37 cellular contexts compared by ENCODE assay signal in the genomic region with DNA sequence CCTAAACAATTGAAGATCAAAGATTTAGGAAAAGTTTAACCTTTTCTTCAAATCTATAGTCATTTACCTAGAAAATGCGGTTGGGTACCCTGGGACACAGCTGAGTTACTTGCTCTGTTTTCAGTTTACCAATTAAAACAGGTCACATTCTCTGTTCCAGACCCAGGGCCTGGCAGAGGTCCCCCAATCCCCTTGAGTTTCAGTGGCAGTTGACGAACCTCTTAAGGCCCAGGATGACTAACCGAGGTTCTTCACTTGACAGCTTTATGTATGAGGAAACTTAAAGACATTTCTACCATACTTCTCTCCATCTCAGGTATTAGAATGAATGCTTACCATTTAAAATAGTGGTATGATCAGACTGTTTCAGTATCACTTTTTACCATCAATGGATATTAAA. TPM values are rescaled to one million over a fixed set of nuclear protein-coding genes. Genes with fewer than 3 reads are reported as not detected.
DNase-seq lines count a peak whose midpoint lies in the region; ATAC-seq and TF ChIP-seq lines count a peak whose summit lies in the region.
"Had no signal": no experiment of that assay in that cellular context is flagged by ENCODE, and none has a peak within 500 bp of the region (broad histone marks: within the 10 kb centered on the region; RNA-seq: fewer than 3 reads in every experiment).

No MANE protein-coding gene starts in this region.

- H3K4me3 ChIP-seq in GM12865 (ENCODE audit: low read depth, low read length) (no peak overlapping the region), left lung (no peak overlapping the region), dorsolateral prefrontal cortex (no peak overlapping the region)
- H3K4me3 ChIP-seq: A549, adrenal gland, MG63, sigmoid colon, stomach had no signal

- peak overlapping the region in 1 of 2 donors; percentile 28 for H3K27ac ChIP-seq in left lung
- no peak overlapping the region for H3K27ac ChIP-seq in dorsolateral prefrontal cortex
- H3K27ac ChIP-seq: A549, adrenal gland, foreskin keratinocyte, HL-60, KMS-11, sigmoid colon, stomach had no signal

- no peaks in the 10 kb centered on the region for H3K27me3 Mint-ChIP-seq in activated CD8-positive, alpha-beta T cell treated with anti-CD3 and anti-CD28 coated beads for 36 hours
- H3K27me3 Mint-ChIP-seq in activated CD8-positive, alpha-beta T cell treated with anti-CD3 and anti-CD28 coated beads, Interleukin-2, amount 10 ng/mL, durations not matched to agents 7 days and 5 days (ENCODE audit: low read depth): no peaks in the 10 kb centered on the region
- H3K27me3 Mint-ChIP-seq: activated CD4-positive, alpha-beta T cell treated with anti-CD3 and anti-CD28 coated beads, Interleukin-2, amount 10 ng/mL, durations not matched to agents 7 days and 5 days; CD4-positive, alpha-beta T cell; dendritic cell treated with granulocyte-macrophage colony-stimulating factor and Interleukin-4, amounts not matched to agents 40 ng/mL and 50 ng/mL, for 4 days had no signal

- DNase-seq in activated CD8-positive, alpha-beta T cell treated with anti-CD3 and anti-CD28 coated beads for 36 hours: peak; percentile 27
- DNase-seq in activated CD8-positive, alpha-beta T cell treated with anti-CD3 and anti-CD28 coated beads, Interleukin-2, amount 10 ng/mL, durations not matched to agents 7 days and 5 days: no peak
- peak; percentile 63 for DNase-seq in GM12865 (ENCODE audit: low read depth)
- no peak for DNase-seq in left lung
- no peak for DNase-seq in dorsolateral prefrontal cortex
- DNase-seq in NCI-H2107 (lab: John Stamatoyannopoulos, UW): no peak
- DNase-seq: activated CD4-positive, alpha-beta T cell treated with anti-CD3 and anti-CD28 coated beads, Interleukin-2, amount 10 ng/mL, durations not matched to agents 7 days and 5 days; activated gamma-delta T cell; adrenal gland; AML-193; CD4-positive, alpha-beta T cell; central memory CD4-positive, alpha-beta T cell; foreskin keratinocyte; H7; head of caudate nucleus; mesenchymal stem cell; MG63; NCI-H1105; NCI-H187; NCI-H2171; NCI-H510A; nephron progenitor cell; sigmoid colon; stomach; T-helper 9 cell had no signal

- H3K27ac Mint-ChIP-seq in activated CD8-positive, alpha-beta T cell treated with anti-CD3 and anti-CD28 coated beads for 36 hours: no peak overlapping the region
- H3K27ac Mint-ChIP-seq in activated CD8-positive, alpha-beta T cell treated with anti-CD3 and anti-CD28 coated beads, Interleukin-2, amount 10 ng/mL, durations not matched to agents 7 days and 5 days: no peak overlapping the region
- H3K27ac Mint-ChIP-seq: activated CD4-positive, alpha-beta T cell treated with anti-CD3 and anti-CD28 coated beads, Interleukin-2, amount 10 ng/mL, durations not matched to agents 7 days and 5 days; CD4-positive, alpha-beta T cell; dendritic cell treated with granulocyte-macrophage colony-stimulating factor and Interleukin-4, amounts not matched to agents 40 ng/mL and 50 ng/mL, for 4 days; nephron progenitor cell had no signal

- H3K36me3 Mint-ChIP-seq in activated CD8-positive, alpha-beta T cell treated with anti-CD3 and anti-CD28 coated beads for 36 hours (ENCODE audit: low read depth): peaks cover 9% of the 10 kb centered on the region
- H3K36me3 Mint-ChIP-seq in activated CD8-positive, alpha-beta T cell treated with anti-CD3 and anti-CD28 coated beads, Interleukin-2, amount 10 ng/mL, durations not matched to agents 7 days and 5 days (ENCODE audit: low read depth): peaks cover 7% of the 10 kb centered on the region

- peaks cover 0 to 35% of the 10 kb centered on the region in 2 donors for H3K36me3 ChIP-seq in left lung
- H3K36me3 ChIP-seq: adrenal gland, MG63 had no signal

- no peak overlapping the region for H3K4me3 Mint-ChIP-seq in activated CD8-positive, alpha-beta T cell treated with anti-CD3 and anti-CD28 coated beads for 36 hours
- no peak overlapping the region for H3K4me3 Mint-ChIP-seq in activated CD8-positive, alpha-beta T cell treated with anti-CD3 and anti-CD28 coated beads, Interleukin-2, amount 10 ng/mL, durations not matched to agents 7 days and 5 days
- H3K4me3 Mint-ChIP-seq: activated CD4-positive, alpha-beta T cell treated with anti-CD3 and anti-CD28 coated beads, Interleukin-2, amount 10 ng/mL, durations not matched to agents 7 days and 5 days; CD4-positive, alpha-beta T cell; dendritic cell treated with granulocyte-macrophage colony-stimulating factor and Interleukin-4, amounts not matched to agents 40 ng/mL and 50 ng/mL, for 4 days; nephron progenitor cell had no signal

- H3K9me3 ChIP-seq in left lung: no peaks in the 10 kb centered on the region
- H3K9me3 ChIP-seq: A549, adrenal gland, MG63, sigmoid colon, stomach had no signal

- intact Hi-C loops in activated CD8-positive, alpha-beta T cell treated with anti-CD3 and anti-CD28 coated beads for 36 hours (cut with micrococcal nuclease): no loop called here
- intact Hi-C loops in left lung (cut with DNase I): no loop called here
- intact Hi-C loops in dorsolateral prefrontal cortex (cut with DNase I): no loop called here

- no peaks in the 10 kb centered on the region for H3K9me3 Mint-ChIP-seq in activated CD8-positive, alpha-beta T cell treated with anti-CD3 and anti-CD28 coated beads for 36 hours
- no peaks in the 10 kb centered on the region for H3K9me3 Mint-ChIP-seq in activated CD8-positive, alpha-beta T cell treated with anti-CD3 and anti-CD28 coated beads, Interleukin-2, amount 10 ng/mL, durations not matched to agents 7 days and 5 days (ENCODE audit: insufficient read depth)
- H3K9me3 Mint-ChIP-seq: activated CD4-positive, alpha-beta T cell treated with anti-CD3 and anti-CD28 coated beads, Interleukin-2, amount 10 ng/mL, durations not matched to agents 7 days and 5 days; CD4-positive, alpha-beta T cell; dendritic cell treated with granulocyte-macrophage colony-stimulating factor and Interleukin-4, amounts not matched to agents 40 ng/mL and 50 ng/mL, for 4 days; nephron progenitor cell had no signal

- CTCF ChIA-PET in activated CD8-positive, alpha-beta T cell treated with anti-CD3 and anti-CD28 coated beads for 36 hours (lab: Charles Lee): interaction anchor here (1.9 kb wide), 1 partner anchor 228 kb away, joined by 5 read pairs; no protein-coding TSS in a partner anchor
- CTCF ChIA-PET in activated CD8-positive, alpha-beta T cell treated with anti-CD3 and anti-CD28 coated beads, Interleukin-2, amount 10 ng/mL, durations not matched to agents 7 days and 5 days (lab: Charles Lee): no interaction called here

- TF ChIP-seq CTCF in activated CD8-positive, alpha-beta T cell treated with anti-CD3 and anti-CD28 coated beads for 36 hours (IDR thresholded peaks at IDR 0.05): no peak
- no peak for TF ChIP-seq CTCF in GM12865 (IDR thresholded peaks at IDR 0.05; ENCODE audit: insufficient read depth, low read depth, low read length, missing control alignments)
- no peak for TF ChIP-seq CTCF in left lung (IDR thresholded peaks at IDR 0.05)
- no peak for TF ChIP-seq CTCF in dorsolateral prefrontal cortex (IDR thresholded peaks at IDR 0.05 in 54 of 56, conservative IDR thresholded peaks at IDR 0.05 in 2 of 56; ENCODE audit: low read depth in 1 of 56, partially characterized antibody in 56 of 56)

- peaks cover 3% of the 10 kb centered on the region for H3K4me1 Mint-ChIP-seq in activated CD8-positive, alpha-beta T cell treated with anti-CD3 and anti-CD28 coated beads for 36 hours (ENCODE audit: low read depth)
- no peaks in the 10 kb centered on the region for H3K4me1 Mint-ChIP-seq in activated CD8-positive, alpha-beta T cell treated with anti-CD3 and anti-CD28 coated beads, Interleukin-2, amount 10 ng/mL, durations not matched to agents 7 days and 5 days (ENCODE audit: low read depth)
- H3K4me1 Mint-ChIP-seq: activated CD4-positive, alpha-beta T cell treated with anti-CD3 and anti-CD28 coated beads, Interleukin-2, amount 10 ng/mL, durations not matched to agents 7 days and 5 days; nephron progenitor cell had no signal

- POLR2A ChIA-PET in activated CD8-positive, alpha-beta T cell treated with anti-CD3 and anti-CD28 coated beads for 36 hours (lab: Charles Lee): no interaction called here
- POLR2A ChIA-PET in activated CD8-positive, alpha-beta T cell treated with anti-CD3 and anti-CD28 coated beads, Interleukin-2, amount 10 ng/mL, durations not matched to agents 7 days and 5 days (lab: Charles Lee): no interaction called here

- H3K4me1 ChIP-seq in left lung: no peaks in the 10 kb centered on the region
- H3K4me1 ChIP-seq: A549, adrenal gland, foreskin keratinocyte, sigmoid colon, stomach had no signal

- H3K27me3 ChIP-seq in left lung: no peaks in the 10 kb centered on the region
- H3K27me3 ChIP-seq in dorsolateral prefrontal cortex: no peaks in the 10 kb centered on the region
- H3K27me3 ChIP-seq: adrenal gland, foreskin keratinocyte, MG63, sigmoid colon, stomach had no signal

- ATAC-seq in activated CD8-positive, alpha-beta T cell treated with anti-CD3 and anti-CD28 coated beads for 36 hours: peak; percentile 77
- no peak for ATAC-seq in activated CD8-positive, alpha-beta T cell treated with anti-CD3 and anti-CD28 coated beads, Interleukin-2, amount 10 ng/mL, durations not matched to agents 7 days and 5 days
- peak; percentile 61 for ATAC-seq in GM21381 (IDR thresholded peaks at IDR 0.05; ENCODE audit: unreplicated experiment)
- peak; percentile 60 for ATAC-seq in left lung
- no peak for ATAC-seq in HG03520 (IDR thresholded peaks at IDR 0.05; ENCODE audit: unreplicated experiment)
- ATAC-seq: A549, esophagus mucosa, foreskin keratinocyte, left lobe of liver had no signal

RNA-seq across cellular contexts. Expression of a gene that starts 16.3 kb away (rescaled TPM):
- total RNA-seq in activated CD8-positive, alpha-beta T cell treated with anti-CD3 and anti-CD28 coated beads for 36 hours: not detected
- not detected for total RNA-seq in activated CD8-positive, alpha-beta T cell treated with anti-CD3 and anti-CD28 coated beads, Interleukin-2, amount 10 ng/mL, durations not matched to agents 7 days and 5 days
- total RNA-seq in left lung: not detected
- 1 to 10 TPM in 14 of 120 experiments, under 1 TPM in 72, not detected in 34; 0.16 to 2.2 (median 0.61) TPM for total RNA-seq in dorsolateral prefrontal cortex
- total RNA-seq: adrenal gland; CD4-positive, alpha-beta T cell; esophagus mucosa; foreskin keratinocyte; H7; left lobe of liver; osteoblast; pulmonary artery endothelial cell; RPMI7951; sigmoid colon; stomach had no signal

RNA-seq across cellular contexts. Expression of a gene that starts 54.7 kb away (rescaled TPM):
- total RNA-seq in activated CD8-positive, alpha-beta T cell treated with anti-CD3 and anti-CD28 coated beads for 36 hours: 10 to 100 TPM; 34.0 to 37.4 TPM
- total RNA-seq in activated CD8-positive, alpha-beta T cell treated with anti-CD3 and anti-CD28 coated beads, Interleukin-2, amount 10 ng/mL, durations not matched to agents 7 days and 5 days: 10 to 100 TPM; 33.5 to 48.7 TPM
- total RNA-seq in left lung (10 to 100 TPM; 50.5 to 52.8 TPM), dorsolateral prefrontal cortex (10 to 100 TPM; 26.8 to 73.5 (median 51.6) TPM)

RNA-seq across cellular contexts. Expression of a gene that starts 59.9 kb away (rescaled TPM):
- total RNA-seq in activated CD8-positive, alpha-beta T cell treated with anti-CD3 and anti-CD28 coated beads for 36 hours: not detected
- not detected for total RNA-seq in activated CD8-positive, alpha-beta T cell treated with anti-CD3 and anti-CD28 coated beads, Interleukin-2, amount 10 ng/mL, durations not matched to agents 7 days and 5 days
- total RNA-seq in left lung (under 1 TPM in 1 of 2 donors, not detected in 1; 0.82 TPM), dorsolateral prefrontal cortex (1 to 10 TPM in 10 of 120 experiments, under 1 TPM in 15, not detected in 95; 0.28 to 4.0 (median 0.88) TPM)
- total RNA-seq: activated CD4-positive, alpha-beta T cell treated with anti-CD3 and anti-CD28 coated beads, Interleukin-2, amount 10 ng/mL, durations not matched to agents 7 days and 5 days; CD4-positive, alpha-beta T cell; Daoy; esophagus mucosa; foreskin keratinocyte; left lobe of liver; pulmonary artery endothelial cell; RPMI7951; sigmoid colon had no signal

Comparison
In these comparisons a context has a peak if more than half of its experiments do, and no peak if none do; other contexts are left out.
1. ATAC-seq: peak in activated CD8-positive, alpha-beta T cell treated with anti-CD3 and anti-CD28 coated beads for 36 hours (single experiment), GM21381 (single experiment) and left lung (single experiment); none in activated CD8-positive, alpha-beta T cell treated with anti-CD3 and anti-CD28 coated beads, Interleukin-2, amount 10 ng/mL, durations not matched to agents 7 days and 5 days (single experiment) and HG03520 (single experiment).
2. DNase-seq: peak in activated CD8-positive, alpha-beta T cell treated with anti-CD3 and anti-CD28 coated beads for 36 hours (single experiment) and GM12865 (single experiment); none in activated CD8-positive, alpha-beta T cell treated with anti-CD3 and anti-CD28 coated beads, Interleukin-2, amount 10 ng/mL, durations not matched to agents 7 days and 5 days (single experiment), left lung (0 of 2), dorsolateral prefrontal cortex (0 of 10) and NCI-H2107 (single experiment).